ENCODE assay signal across 8 cellular contexts in the genomic region with DNA sequence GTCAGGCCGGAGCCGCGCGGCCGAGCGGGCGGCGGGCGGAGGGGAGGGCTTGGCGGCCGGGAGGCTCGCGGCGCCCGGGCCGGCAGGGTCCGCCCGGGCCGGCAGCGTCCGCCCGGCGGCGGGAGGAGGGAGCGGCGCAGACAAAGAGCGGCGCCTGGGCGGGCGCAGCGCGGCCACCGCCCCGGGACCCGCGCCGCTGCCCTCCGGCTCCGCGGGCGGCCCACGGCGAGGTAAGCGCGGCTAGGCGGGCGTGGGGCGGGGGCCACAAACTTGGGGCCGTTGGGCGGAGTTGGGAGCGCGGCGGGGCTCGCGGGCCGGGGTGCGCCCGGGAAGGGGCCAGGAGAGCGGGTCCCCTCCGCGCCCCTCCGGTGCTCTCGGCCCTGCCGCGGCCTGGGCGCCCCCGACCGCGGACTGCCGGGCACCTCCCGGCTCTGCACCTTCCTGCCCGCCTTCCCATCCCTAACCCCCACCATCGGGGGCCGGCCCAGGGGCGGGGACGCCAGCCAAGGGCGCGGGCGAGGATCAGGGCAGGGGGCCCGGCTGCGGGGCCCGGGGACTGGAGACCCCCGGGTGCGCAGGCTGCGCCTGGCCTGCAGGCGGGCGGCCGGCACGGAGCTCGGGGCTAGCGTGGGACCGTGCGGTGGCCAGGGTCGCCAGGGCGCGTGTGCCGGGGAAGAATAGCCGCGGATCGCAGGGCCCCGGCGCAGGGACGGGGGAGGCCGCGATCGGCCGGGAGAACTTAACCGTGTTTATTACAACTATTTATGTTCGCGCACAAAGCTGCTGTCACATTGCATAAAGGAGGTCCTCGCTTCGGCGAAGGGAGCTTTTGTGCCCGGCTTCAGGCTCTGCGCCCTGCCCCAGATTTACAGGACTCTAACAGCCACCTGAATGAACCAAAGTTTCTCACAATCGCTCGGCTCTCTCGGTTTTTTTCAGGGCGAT. TPM values are rescaled to one million over a fixed set of nuclear protein-coding genes. Genes with fewer than 3 reads are reported as not detected.
DNase-seq lines count a peak whose midpoint lies in the region; ATAC-seq, FAIRE-seq and TF ChIP-seq lines count a peak whose summit lies in the region.

A gene (plus strand): TSS at position 4 of the 945 bp plus-strand sequence. CDS start 110,152 bp downstream, outside the sequence.

- H3K4me1 ChIP-seq in GM12878 (ENCODE audit: control insufficient read depth, insufficient read depth, low read length) (peaks cover 28% of the 10 kb centered on the region), sigmoid colon (peaks cover 0 to 46% (median 31%) of the 10 kb centered on the region in 4 donors)

- in situ Hi-C loops in GM12878 (cut with MboI) = no loop called here

- no peaks in the 10 kb centered on the region for H3K36me3 ChIP-seq in GM12878 (ENCODE audit: control insufficient read depth in 2 of 2, insufficient read depth in 2 of 2, low read length in 1 of 2)
- no peaks in the 10 kb centered on the region for H3K36me3 ChIP-seq in sigmoid colon

- TF ChIP-seq RAD21 in GM12878 (IDR thresholded peaks at IDR 0.05; ENCODE audit: insufficient read depth, low read depth, low read length) = no peak

- H3K79me2 ChIP-seq in GM12878 (ENCODE audit: control insufficient read depth, insufficient read depth, low read length) = peaks cover 52% of the 10 kb centered on the region

- FAIRE-seq in GM12878 (lab: Jason Lieb, UNC) = no peak

- H3K4me3 ChIP-seq in AG04450 (ENCODE audit: low read depth, low read length) (peak within 1 kb of the TSS; percentile 73), GM12878 (peak within 1 kb of the TSS; percentile 81), iPS-11a (ENCODE audit: low read depth, low read length) (peak within 1 kb of the TSS; percentile 65), sigmoid colon (peak within 1 kb of the TSS; percentile 69 to 100 (median 92))

- no peak for DNase-seq in AG04450 (ENCODE audit: low read depth, low spot score)
- DNase-seq in OCI-M1 (lab: John Stamatoyannopoulos, UW) = peak; percentile 38
- DNase-seq in GM12878 (ENCODE audit: low read depth, low spot score) = no peak
- no peak for DNase-seq in sigmoid colon
- DNase-seq in KG1 (lab: John Stamatoyannopoulos, UW) = no peak

- H3K27ac ChIP-seq in AG04450 (ENCODE audit: low read depth, low read length) (no peak within 1 kb of the TSS), GM12878 (ENCODE audit: control insufficient read depth, insufficient read depth) (peak within 1 kb of the TSS; percentile 79), sigmoid colon (peak within 1 kb of the TSS; percentile 88 to 94 (median 92))

- H4K20me1 ChIP-seq in GM12878 (ENCODE audit: control insufficient read depth, insufficient read depth) = no peaks in the 10 kb centered on the region; the same call in none of the 2 replicates

- BruUV-seq in GM12878 (replicated peaks; lab: Mats Ljungman, UMichigan) = no TSS peak

- H3K27me3 ChIP-seq in AG04450 (ENCODE audit: control insufficient read depth, insufficient read depth, low read length) = no peaks in the 10 kb centered on the region
- no peaks in the 10 kb centered on the region for H3K27me3 ChIP-seq in GM12878 (replicated peaks in 1 of 2; ENCODE audit: control insufficient read depth in 2 of 2, insufficient read depth in 2 of 2, low read length in 1 of 2)
- H3K27me3 ChIP-seq in sigmoid colon = no peaks in the 10 kb centered on the region

- peak within 1 kb of the TSS; percentile 97 for H3K4me2 ChIP-seq in GM12878 (ENCODE audit: control insufficient read depth, insufficient read depth)

- POLR2A ChIA-PET in AG04450 (lab: Yijun Ruan, JAX) = no interaction called here
- POLR2A ChIA-PET in GM12878 (lab: Charles Lee) = interaction anchor here (0.5 to 2.7 kb wide), 7 partner anchors 12 to 178 kb away, joined by 3 to 27 read pairs (median 4); no protein-coding TSS in a partner anchor

- CTCF ChIA-PET in AG04450 (lab: Charles Lee) (interaction anchor here (0.5 to 1.0 kb wide), 2 partner anchors 9 to 224 kb away, joined by 3 read pairs; no protein-coding TSS in a partner anchor), GM12878 (lab: Yijun Ruan, JAX) (interaction anchor here (0.9 to 4.2 kb wide), 6 partner anchors 10 to 342 kb away, joined by 3 to 29 read pairs (median 6); no protein-coding TSS in a partner anchor)

- H3K9ac ChIP-seq in GM12878 (ENCODE audit: control insufficient read depth, insufficient read depth, low read length) = peak within 1 kb of the TSS; percentile 92

- H3K9me3 ChIP-seq in AG04450 (ENCODE audit: control insufficient read depth, insufficient read depth, low read length) (0 out of 2 replicates have a peak, but pooled peaks cover 4% of the 10 kb centered on the region), GM12878 (replicated peaks; ENCODE audit: control insufficient read depth, insufficient read depth, low read length) (no peaks in the 10 kb centered on the region), sigmoid colon (no peaks in the 10 kb centered on the region)

- no peak for TF ChIP-seq EP300 in GM12878 (IDR thresholded peaks at IDR 0.05; ENCODE audit: borderline replicate concordance in 1 of 2, control insufficient read depth in 1 of 2, low read depth in 2 of 2, low read length in 2 of 2)
- TF ChIP-seq EP300 in sigmoid colon (IDR thresholded peaks at IDR 0.05) = no peak

- 1% methylated on average over 83 of the region's 119 CpGs for whole genome bisulfite sequencing in GM12878 (ENCODE audit: insufficient coverage, insufficient replicate concordance, low lambda C conversion rate, missing lambda C conversion rate)
- 1% methylated on average over 119 of the region's 119 CpGs for WGBS in sigmoid colon, 2 donors

- intact Hi-C loops in GM12878 (cut with micrococcal nuclease; ENCODE audit: unreplicated experiment) = loop anchor here (5.0 to 10.0 kb wide), 6 partner anchors 127 to 447 kb away; a partner anchor contains a TSS
- intact Hi-C loops in sigmoid colon (cut with DNase I) = loop anchor here (2.0 to 10.0 kb wide), 6 partner anchors 67 to 450 kb away; a partner anchor contains a TSS

- RAD21 ChIA-PET in GM12878 (lab: Charles Lee; ENCODE audit: unreplicated experiment) = interaction anchor here (0.6 to 5.1 kb wide), 8 partner anchors 11 to 362 kb away, joined by 3 to 40 read pairs (median 8); no protein-coding TSS in a partner anchor

- TF ChIP-seq CTCF in AG04450 (IDR thresholded peaks at IDR 0.05; ENCODE audit: low read depth, low read length) (no peak), GM12878 (IDR thresholded peaks at IDR 0.05 in 2 of 3, conservative IDR thresholded peaks at IDR 0.05 in 1 of 3; ENCODE audit: control insufficient read depth in 2 of 3, extremely low read depth in 1 of 3, insufficient read depth in 1 of 3, low read depth in 3 of 3, low read length in 3 of 3) (no peak), sigmoid colon (IDR thresholded peaks at IDR 0.05) (peak in 1 of 4 experiments; percentile 9)

- SMC1A ChIA-PET in GM12878 (lab: Charles Lee; ENCODE audit: uncharacterized antibody, unreplicated experiment) = interaction anchor here (1.1 to 7.3 kb wide), 10 partner anchors 10 to 338 kb away, joined by 3 to 70 read pairs (median 8); no protein-coding TSS in a partner anchor

- H2AFZ ChIP-seq in GM12878 (ENCODE audit: control insufficient read depth, low read depth, low read length) = peak within 1 kb of the TSS; percentile 63

- peak; percentile 28 for TF ChIP-seq POLR2A in GM15510 (IDR thresholded peaks at IDR 0.05; ENCODE audit: borderline replicate concordance, extremely low read depth, insufficient read length)
- TF ChIP-seq POLR2A in GM12878 (IDR thresholded peaks at IDR 0.05; ENCODE audit: low read depth, low read length) = peak; percentile 45; the same call in 1 of the 2 replicates
- no peak for TF ChIP-seq POLR2A in sigmoid colon (IDR thresholded peaks at IDR 0.05)

- ATAC-seq in HG02852 (IDR thresholded peaks at IDR 0.05; ENCODE audit: unreplicated experiment) = peak; percentile 18
- ATAC-seq in GM12878 = peak; percentile 44

TF ChIP-seq in GM12878, 131 proteins besides CTCF, POLR2A, EP300 and RAD21 (continues in another document):
- 0 out of 2 replicates have a peak, but pooled peaks have one; percentile 17 for TF ChIP-seq BACH1 (IDR thresholded peaks at IDR 0.05; ENCODE audit: borderline replicate concordance)

RNA-seq across cellular contexts. Expression of the gene that starts here (rescaled TPM):
- 18.9 and 20.5 TPM in 2 replicates for polyA plus RNA-seq in AG04450 (2011; rRNA removed)
- 11.6 and 18.2 TPM in 2 replicates for polyA minus RNA-seq in AG04450 (2011; rRNA and poly(A)+ RNA removed)
- total RNA-seq in GM12878 (2013; cell fraction: nucleolus; rRNA removed) = 14.3 and 15.4 TPM in 2 replicates
- 25.1 and 25.4 TPM in 2 replicates for total RNA-seq in GM12878 (2014; rRNA removed)
- 13.5 and 15.3 TPM in 2 replicates for total RNA-seq in GM12878 (2014; rRNA removed; fragmentation: Illumina TruSeq; extraction: Trizol)
- 30.9 and 36.5 TPM in 2 replicates for total RNA-seq in GM12878 (2021)
- 5.6 TPM for polyA plus RNA-seq in GM12878 (2011; ENCODE audit: low read depth)
- polyA plus RNA-seq in GM12878 (2011; rRNA removed) = 11.6 and 13.0 TPM in 2 replicates
- polyA plus RNA-seq in GM12878 (2011; cell fraction: cytosol; rRNA removed) = 12.3 and 19.8 TPM in 2 replicates
- 10.9 and 14.6 TPM in 2 replicates for polyA plus RNA-seq in GM12878 (2011; cell fraction: nucleus; rRNA removed)
- 19.1 and 19.3 TPM in 2 replicates for polyA plus RNA-seq in GM12878 (2012)
- polyA plus RNA-seq in GM12878 (2014; fragmentation: Illumina TruSeq; extraction: Trizol) = 10.1 and 15.4 TPM in 2 replicates
- polyA plus RNA-seq in GM12878 (2014; fragmentation: Nextera tagmentation; extraction: Ambion mirVana) = 1 to 10 TPM; 1.2 to 3.1 TPM
- 28.1 and 31.1 TPM in 2 replicates for polyA plus RNA-seq in GM12878 (2014; rRNA removed)
- 1 to 10 TPM; 5.2 to 7.2 TPM for polyA plus RNA-seq in GM12878 (2016; fragmentation: Nextera tagmentation; extraction: Ambion mirVana)
- 14.9 and 16.7 TPM in 2 replicates for polyA minus RNA-seq in GM12878 (2011; rRNA and poly(A)+ RNA removed)
- 4.4 and 9.6 TPM in 2 replicates for polyA minus RNA-seq in GM12878 (2011; cell fraction: cytosol; rRNA and poly(A)+ RNA removed)
- 8.1 and 14.5 TPM in 2 replicates for polyA minus RNA-seq in GM12878 (2011; cell fraction: nucleus; rRNA and poly(A)+ RNA removed)
- total RNA-seq in sigmoid colon = 10 to 100 TPM; 39.2 to 56.1 (median 53.7) TPM
- 10 to 100 TPM; 36.4 to 59.9 (median 41.4) TPM for polyA plus RNA-seq in sigmoid colon

Comparison
In these comparisons a context has a peak if more than half of its experiments do, and no peak if none do; other contexts are left out.
1. POLR2A ChIP-seq: peak in GM15510 (single experiment) and GM12878 (single experiment); none in sigmoid colon (0 of 2).
2. Peak in every context shown above with its lines, with median percentiles within 50 percentile points of each other: H3K4me3 ChIP-seq.